In genomic region chr6:161161889-161162624, GRCh38 we compare ENCODE assay signal across 13 cellular contexts.
DNase-seq lines count a peak whose midpoint lies in the region; ATAC-seq and TF ChIP-seq lines count a peak whose summit lies in the region.
"Had no signal": no experiment of that assay in that cellular context is flagged by ENCODE, and none has a peak within 500 bp of the region (broad histone marks: within the 10 kb centered on the region; RNA-seq: fewer than 3 reads in every experiment).

No MANE protein-coding gene starts in this region.

- H3K4me1 ChIP-seq in stomach smooth muscle (ENCODE audit: control insufficient read depth, insufficient read depth, low read length), result peaks cover 28% of the 10 kb centered on the region
- H3K4me1 ChIP-seq: Caco-2, thyroid gland had no signal

- peak overlapping the region; percentile 11 for H3K27ac ChIP-seq in stomach smooth muscle (ENCODE audit: low read length)
- H3K27ac ChIP-seq in coronary artery, result no peak overlapping the region
- H3K27ac ChIP-seq: thyroid gland had no signal

- H3K36me3 ChIP-seq in stomach smooth muscle (ENCODE audit: control insufficient read depth in 2 of 2, insufficient read depth in 2 of 2, low read length in 2 of 2), result peaks cover 0 to 15% of the 10 kb centered on the region in 2 donors

- DNase-seq in GM03348 (ENCODE audit: low spot score) (peak; percentile 69), fibroblast of villous mesenchyme (ENCODE audit: low read depth) (peak; percentile 54), retina (no peak), coronary artery (ENCODE audit: low spot score) (no peak)
- DNase-seq: activated CD4-positive, alpha-beta T cell treated with anti-CD3 and anti-CD28 coated beads, Interleukin-2, amount 10 ng/mL, durations not matched to agents 7 days and 5 days; activated T-cell treated with anti-CD3 and anti-CD28 coated beads, Interleukin-2, amount 50 U/mL, for 24 hours; Caco-2; midbrain; NCI-H345 had no signal

- H3K9me3 ChIP-seq in stomach smooth muscle (ENCODE audit: control insufficient read depth in 2 of 2, low read length in 2 of 2), result no peaks in the 10 kb centered on the region
- H3K9me3 ChIP-seq: Caco-2, thyroid gland had no signal

- H3K27me3 ChIP-seq in stomach smooth muscle (ENCODE audit: control insufficient read depth in 1 of 2, insufficient read depth in 2 of 2, low read length in 2 of 2), result no peaks in the 10 kb centered on the region
- H3K27me3 ChIP-seq: thyroid gland had no signal

- TF ChIP-seq CTCF in fibroblast of villous mesenchyme (IDR thresholded peaks at IDR 0.05; ENCODE audit: insufficient read depth, low read depth, low read length) (no peak), coronary artery (IDR thresholded peaks at IDR 0.05) (no peak)

- no peak overlapping the region for H3K9ac ChIP-seq in stomach smooth muscle (ENCODE audit: low read length in 2 of 2)

- no peak overlapping the region for H3K4me3 ChIP-seq in fibroblast of villous mesenchyme (ENCODE audit: low read depth, low read length)
- H3K4me3 ChIP-seq in stomach smooth muscle (ENCODE audit: low read length in 2 of 2), result no peak overlapping the region
- H3K4me3 ChIP-seq in coronary artery, result no peak overlapping the region
- H3K4me3 ChIP-seq: thyroid gland had no signal

- ATAC-seq in SK-N-SH treated with all-trans-retinoic acid at 6 μM for 48 hours (peak; percentile 88), GM19023 (IDR thresholded peaks at IDR 0.05; ENCODE audit: unreplicated experiment) (no peak)

TF ChIP-seq in SK-N-SH treated with all-trans-retinoic acid at 6 μM for 48 hours, 23 proteins besides CTCF, POLR2A, EP300 and RAD21:
- no peak for TF ChIP-seq ZFP30 (CRISPR knock-in tag; IDR thresholded peaks at IDR 0.05)
- no peak for TF ChIP-seq ZNF8 (CRISPR knock-in tag; IDR thresholded peaks at IDR 0.05)
- no peak for TF ChIP-seq ZNF70 (CRISPR knock-in tag; IDR thresholded peaks at IDR 0.05)
- no peak for TF ChIP-seq TOX (CRISPR knock-in tag; IDR thresholded peaks at IDR 0.05; ENCODE audit: borderline replicate concordance)
- no peak for TF ChIP-seq ISL1 (CRISPR knock-in tag; IDR thresholded peaks at IDR 0.05)
- TF ChIP-seq CREB5 (CRISPR knock-in tag; IDR thresholded peaks at IDR 0.05; ENCODE audit: low read depth), result no peak

Comparison
In these comparisons a context has a peak if more than half of its experiments do, and no peak if none do; other contexts are left out.
1. DNase-seq: peak in GM03348 (single experiment) and fibroblast of villous mesenchyme (single experiment); none in retina (single experiment) and coronary artery (single experiment).